Comparison of ENCODE assay signal across 15 cellular contexts in genomic region chr2:241977557-241978300, GRCh38.
DNase-seq lines count a peak whose midpoint lies in the region; ATAC-seq, FAIRE-seq and TF ChIP-seq lines count a peak whose summit lies in the region.
"Had no signal": no experiment of that assay in that cellular context is flagged by ENCODE, and none has a peak within 500 bp of the region (broad histone marks: within the 10 kb centered on the region; RNA-seq: fewer than 3 reads in every experiment).

No MANE protein-coding gene starts in this region.

- no peaks in the 10 kb centered on the region for H3K9me2 ChIP-seq in DOHH2 (replicated peaks; ENCODE audit: control insufficient read depth, low read length)

- no peak for FAIRE-seq in GM12878 (lab: Jason Lieb, UNC)

- H3F3A ChIP-seq in DOHH2 (ENCODE audit: control insufficient read depth, insufficient read depth): no peaks in the 10 kb centered on the region

- TF ChIP-seq POLR2A in GM12878 (IDR thresholded peaks at IDR 0.05; ENCODE audit: low read depth, low read length): no peak

- H3K4me1 ChIP-seq in DOHH2 (ENCODE audit: control insufficient read depth, low read length) (peaks cover 13% of the 10 kb centered on the region), GM12878 (ENCODE audit: control insufficient read depth, insufficient read depth, low read length) (no peaks in the 10 kb centered on the region)
- H3K4me1 ChIP-seq: BE2C had no signal

- no peak overlapping the region for H3K4me3 ChIP-seq in DOHH2 (ENCODE audit: low read length)
- H3K4me3 ChIP-seq in GM12878: no peak overlapping the region
- H3K4me3 ChIP-seq: GM23248 had no signal

- POLR2A ChIA-PET in GM12878 (lab: Charles Lee): no interaction called here

- intact Hi-C loops in GM12878 (cut with micrococcal nuclease; ENCODE audit: unreplicated experiment): no loop called here

- no peaks in the 10 kb centered on the region for H3K27me3 ChIP-seq in DOHH2 (ENCODE audit: control insufficient read depth, low read length)
- no peaks in the 10 kb centered on the region for H3K27me3 ChIP-seq in GM12878 (replicated peaks in 1 of 2; ENCODE audit: control insufficient read depth in 2 of 2, insufficient read depth in 2 of 2, low read length in 1 of 2)
- H3K27me3 ChIP-seq: BE2C had no signal

- TF ChIP-seq CTCF in DOHH2 (IDR thresholded peaks at IDR 0.05; ENCODE audit: low read depth, low read length, poor library complexity, severe bottlenecking): no peak
- no peak for TF ChIP-seq CTCF in GM12878 (IDR thresholded peaks at IDR 0.05 in 2 of 3, conservative IDR thresholded peaks at IDR 0.05 in 1 of 3; ENCODE audit: control insufficient read depth in 2 of 3, extremely low read depth in 1 of 3, insufficient read depth in 1 of 3, low read depth in 3 of 3, low read length in 3 of 3)
- TF ChIP-seq CTCF in nephron progenitor cell (IDR thresholded peaks at IDR 0.05): no peak

- H3K9me3 Mint-ChIP-seq in nephron progenitor cell: no peaks in the 10 kb centered on the region
- H3K9me3 Mint-ChIP-seq: CD8-positive, alpha-beta memory T cell had no signal

- H2AFZ ChIP-seq in GM12878 (ENCODE audit: control insufficient read depth, low read depth, low read length): no peak overlapping the region
- H2AFZ ChIP-seq: GM23248 had no signal

- no peaks in the 10 kb centered on the region for H3K79me2 ChIP-seq in DOHH2 (ENCODE audit: control insufficient read depth, low read length)
- H3K79me2 ChIP-seq in GM12878 (ENCODE audit: control insufficient read depth, insufficient read depth, low read length): no peaks in the 10 kb centered on the region

- H4K20me1 ChIP-seq in DOHH2 (ENCODE audit: control insufficient read depth, insufficient read depth, low read depth, low read length) (no peaks in the 10 kb centered on the region), GM12878 (ENCODE audit: control insufficient read depth, insufficient read depth) (no peaks in the 10 kb centered on the region)

- no peak for TF ChIP-seq RAD21 in GM12878 (IDR thresholded peaks at IDR 0.05; ENCODE audit: insufficient read depth, low read depth, low read length)

- CTCF ChIA-PET in GM12878 (lab: Yijun Ruan, JAX): no interaction called here

- H3K27me3 Mint-ChIP-seq in nephron progenitor cell (ENCODE audit: low read depth, poor library complexity): peaks cover 2% of the 10 kb centered on the region
- H3K27me3 Mint-ChIP-seq: CD8-positive, alpha-beta memory T cell had no signal

- H3K4me1 Mint-ChIP-seq in nephron progenitor cell: peaks cover 11% of the 10 kb centered on the region
- H3K4me1 Mint-ChIP-seq: CD8-positive, alpha-beta memory T cell had no signal

- peaks cover 37% of the 10 kb centered on the region for H3K36me3 Mint-ChIP-seq in nephron progenitor cell (ENCODE audit: low read depth)

- in situ Hi-C loops in GM12878 (cut with MboI): no loop called here

- H3K27ac ChIP-seq in DOHH2 (ENCODE audit: low read depth, low read length) (peak overlapping the region; percentile 10; the same call in 1 of the 2 replicates), GM12878 (ENCODE audit: control insufficient read depth, insufficient read depth) (no peak overlapping the region)
- H3K27ac ChIP-seq: GM23248 had no signal

- H3K4me3 Mint-ChIP-seq in nephron progenitor cell: no peak overlapping the region
- H3K4me3 Mint-ChIP-seq: CD8-positive, alpha-beta memory T cell had no signal

- peak overlapping the region; percentile 31 for H3K4me2 ChIP-seq in DOHH2 (ENCODE audit: low read length)
- no peak overlapping the region for H3K4me2 ChIP-seq in GM12878 (ENCODE audit: control insufficient read depth, insufficient read depth)

- 49% methylated on average over 14 of the region's 14 CpGs for WGBS in GM12878 (ENCODE audit: insufficient coverage, insufficient replicate concordance, low lambda C conversion rate, missing lambda C conversion rate)

- no peak for TF ChIP-seq EP300 in GM12878 (IDR thresholded peaks at IDR 0.05; ENCODE audit: borderline replicate concordance in 1 of 2, control insufficient read depth in 1 of 2, low read depth in 2 of 2, low read length in 2 of 2)

- H3K9ac ChIP-seq in GM12878 (ENCODE audit: control insufficient read depth, insufficient read depth, low read length): no peak overlapping the region
- H3K9ac ChIP-seq: GM23248 had no signal

- TSS peak; percentile 48 for BruUV-seq in GM12878 (replicated peaks; lab: Mats Ljungman, UMichigan)

- no peak for DNase-seq in GM12878 (ENCODE audit: low read depth, low spot score)
- DNase-seq in nephron progenitor cell: no peak
- DNase-seq in NCI-H345 treated with DMSO at 0.1 percent for 48 hours (lab: John Stamatoyannopoulos, UW; ENCODE audit: unreplicated experiment): no peak
- DNase-seq: BE2C; CD8-positive, alpha-beta memory T cell; GM23248; NCI-H1092 treated with DMSO at 0.1 percent for 48 hours; NCI-H1694; NCI-H345; SIG-M5 had no signal

- no peaks in the 10 kb centered on the region for H3K9me3 ChIP-seq in DOHH2 (ENCODE audit: control insufficient read depth, insufficient read depth, low read length)
- no peaks in the 10 kb centered on the region; the same call in 2 of the 3 replicates for H3K9me3 ChIP-seq in GM12878 (replicated peaks; ENCODE audit: control insufficient read depth, insufficient read depth, low read length)
- H3K9me3 ChIP-seq: BE2C had no signal

- peak overlapping the region; percentile 41 for H3K27ac Mint-ChIP-seq in nephron progenitor cell

- RAD21 ChIA-PET in GM12878 (lab: Charles Lee; ENCODE audit: unreplicated experiment): no interaction called here

- ATAC-seq in GM19351 (IDR thresholded peaks at IDR 0.05; ENCODE audit: unreplicated experiment) (peak; percentile 60), GM12878 (peak; percentile 25; the same call in 2 of the 3 replicates), HG03159 (IDR thresholded peaks at IDR 0.05; ENCODE audit: unreplicated experiment) (no peak), GM21367 (IDR thresholded peaks at IDR 0.05; ENCODE audit: unreplicated experiment) (no peak), GM19395 (IDR thresholded peaks at IDR 0.05; ENCODE audit: unreplicated experiment) (no peak)

- H3K36me3 ChIP-seq in DOHH2 (ENCODE audit: control insufficient read depth, low read length) (no peaks in the 10 kb centered on the region), GM12878 (ENCODE audit: control insufficient read depth in 2 of 2, insufficient read depth in 2 of 2, low read length in 1 of 2) (no peaks in the 10 kb centered on the region)
- H3K36me3 ChIP-seq: BE2C had no signal

- SMC1A ChIA-PET in GM12878 (lab: Charles Lee; ENCODE audit: uncharacterized antibody, unreplicated experiment): interaction anchor here (0.6 to 1.3 kb wide), 3 partner anchors 11 to 22 kb away, joined by 3 to 4 read pairs (median 3); no protein-coding TSS in a partner anchor

TF ChIP-seq in GM12878, 131 proteins besides CTCF, POLR2A, EP300 and RAD21 (continues in another document):
- TF ChIP-seq ZNF24 (IDR thresholded peaks at IDR 0.05) (no peak), RBBP5 (conservative IDR thresholded peaks at IDR 0.05) (no peak), CREM (IDR thresholded peaks at IDR 0.05; ENCODE audit: low read depth) (no peak), IRF3 (IDR thresholded peaks at IDR 0.05) (no peak), ZBTB40 (IDR thresholded peaks at IDR 0.05; ENCODE audit: borderline replicate concordance) (no peak), ZNF274 (IDR thresholded peaks at IDR 0.05; ENCODE audit: insufficient read depth, insufficient read length) (no peak)

Comparison
In these comparisons a context has a peak if more than half of its experiments do, and no peak if none do; other contexts are left out.
1. ATAC-seq: peak in GM19351 (single experiment) and GM12878 (single experiment); none in HG03159 (single experiment), GM21367 (single experiment) and GM19395 (single experiment).